In the genomic region with DNA sequence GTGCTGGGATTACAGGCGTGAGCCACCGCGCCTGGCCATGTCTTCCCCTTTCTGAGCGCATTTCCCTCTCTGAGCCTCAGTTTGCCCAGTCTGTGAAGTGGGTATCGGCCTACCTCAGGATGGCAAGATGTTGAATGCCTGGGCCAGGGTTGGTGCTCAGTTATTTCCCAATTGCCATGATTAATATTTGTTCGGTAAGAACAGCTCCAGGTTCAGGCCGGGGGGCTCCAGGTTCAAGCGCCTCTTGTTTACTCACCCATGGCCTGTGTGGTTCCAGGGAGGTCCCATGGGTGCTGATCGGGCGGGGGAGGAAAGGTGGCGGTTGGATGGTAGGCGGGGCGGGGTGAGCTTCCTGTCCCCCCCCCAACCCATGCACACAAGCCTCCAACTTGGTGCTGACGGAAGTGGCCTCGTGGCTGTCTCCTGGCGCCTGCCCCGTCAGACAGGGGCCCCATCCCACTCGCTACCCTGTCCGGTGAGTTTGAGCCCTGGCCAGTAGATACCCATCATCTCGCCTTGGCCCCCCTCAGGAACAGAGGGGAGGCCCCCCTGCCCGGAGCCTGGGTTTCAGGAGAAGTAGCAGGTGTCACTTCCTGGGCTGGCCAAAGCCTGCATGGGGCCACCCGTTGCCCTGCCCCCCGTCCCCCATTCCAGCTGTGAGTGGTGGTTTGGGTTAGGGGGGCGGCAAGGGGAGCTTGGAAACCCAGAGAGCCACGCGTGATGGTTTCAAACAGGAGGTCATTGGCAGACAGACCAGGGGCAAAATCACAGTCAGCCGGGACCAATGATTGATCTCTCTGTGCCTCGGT, we compare ENCODE assay signal across 1 cellular context.
TF ChIP-seq lines count a peak whose summit lies in the region.

A gene with protein sequence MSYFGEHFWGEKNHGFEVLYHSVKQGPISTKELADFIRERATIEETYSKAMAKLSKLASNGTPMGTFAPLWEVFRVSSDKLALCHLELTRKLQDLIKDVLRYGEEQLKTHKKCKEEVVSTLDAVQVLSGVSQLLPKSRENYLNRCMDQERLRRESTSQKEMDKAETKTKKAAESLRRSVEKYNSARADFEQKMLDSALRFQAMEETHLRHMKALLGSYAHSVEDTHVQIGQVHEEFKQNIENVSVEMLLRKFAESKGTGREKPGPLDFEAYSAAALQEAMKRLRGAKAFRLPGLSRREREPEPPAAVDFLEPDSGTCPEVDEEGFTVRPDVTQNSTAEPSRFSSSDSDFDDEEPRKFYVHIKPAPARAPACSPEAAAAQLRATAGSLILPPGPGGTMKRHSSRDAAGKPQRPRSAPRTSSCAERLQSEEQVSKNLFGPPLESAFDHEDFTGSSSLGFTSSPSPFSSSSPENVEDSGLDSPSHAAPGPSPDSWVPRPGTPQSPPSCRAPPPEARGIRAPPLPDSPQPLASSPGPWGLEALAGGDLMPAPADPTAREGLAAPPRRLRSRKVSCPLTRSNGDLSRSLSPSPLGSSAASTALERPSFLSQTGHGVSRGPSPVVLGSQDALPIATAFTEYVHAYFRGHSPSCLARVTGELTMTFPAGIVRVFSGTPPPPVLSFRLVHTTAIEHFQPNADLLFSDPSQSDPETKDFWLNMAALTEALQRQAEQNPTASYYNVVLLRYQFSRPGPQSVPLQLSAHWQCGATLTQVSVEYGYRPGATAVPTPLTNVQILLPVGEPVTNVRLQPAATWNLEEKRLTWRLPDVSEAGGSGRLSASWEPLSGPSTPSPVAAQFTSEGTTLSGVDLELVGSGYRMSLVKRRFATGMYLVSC (plus strand): TSS at position 375 of the 809 bp plus-strand sequence. CDS start 3,688 bp downstream, outside the sequence.

TF ChIP-seq in HepG2, 621 proteins besides CTCF, POLR2A, EP300 and RAD21 (continued from another document and continues in another):
- TF ChIP-seq GTF2F1 (IDR thresholded peaks at IDR 0.05; ENCODE audit: low read length) (no peak), ZNF569 (CRISPR knock-in tag; IDR thresholded peaks at IDR 0.05; ENCODE audit: borderline replicate concordance) (no peak), PPARG (CRISPR knock-in tag; conservative IDR thresholded peaks at IDR 0.05) (no peak), ZNF343 (CRISPR knock-in tag; IDR thresholded peaks at IDR 0.05) (no peak), TMF1 (CRISPR knock-in tag; IDR thresholded peaks at IDR 0.05; ENCODE audit: low read depth) (no peak), ZSCAN22 (CRISPR knock-in tag; IDR thresholded peaks at IDR 0.05) (no peak), ZSCAN20 (CRISPR knock-in tag; IDR thresholded peaks at IDR 0.05; ENCODE audit: borderline replicate concordance) (no peak), ZFYVE20 (CRISPR knock-in tag; IDR thresholded peaks at IDR 0.05; ENCODE audit: borderline replicate concordance, low read depth) (no peak), RXRB (CRISPR knock-in tag; IDR thresholded peaks at IDR 0.05; ENCODE audit: borderline replicate concordance) (no peak), ZNF747 (CRISPR knock-in tag; IDR thresholded peaks at IDR 0.05; ENCODE audit: borderline replicate concordance) (0 out of 2 replicates have a peak, but pooled peaks have one; percentile 58), ELF1 (CRISPR knock-in tag; IDR thresholded peaks at IDR 0.05) (0 out of 2 replicates have a peak, but pooled peaks have one; percentile 29), ZNF382 (CRISPR knock-in tag; IDR thresholded peaks at IDR 0.05; ENCODE audit: borderline replicate concordance) (no peak), NFKBIZ (CRISPR knock-in tag; IDR thresholded peaks at IDR 0.05) (no peak), NKX3-1 (CRISPR knock-in tag; IDR thresholded peaks at IDR 0.05) (no peak), ZMAT3 (CRISPR knock-in tag; conservative IDR thresholded peaks at IDR 0.05) (no peak), MEIS1 (CRISPR knock-in tag; IDR thresholded peaks at IDR 0.05; ENCODE audit: borderline replicate concordance) (no peak)
- TF ChIP-seq, protein P1, sequence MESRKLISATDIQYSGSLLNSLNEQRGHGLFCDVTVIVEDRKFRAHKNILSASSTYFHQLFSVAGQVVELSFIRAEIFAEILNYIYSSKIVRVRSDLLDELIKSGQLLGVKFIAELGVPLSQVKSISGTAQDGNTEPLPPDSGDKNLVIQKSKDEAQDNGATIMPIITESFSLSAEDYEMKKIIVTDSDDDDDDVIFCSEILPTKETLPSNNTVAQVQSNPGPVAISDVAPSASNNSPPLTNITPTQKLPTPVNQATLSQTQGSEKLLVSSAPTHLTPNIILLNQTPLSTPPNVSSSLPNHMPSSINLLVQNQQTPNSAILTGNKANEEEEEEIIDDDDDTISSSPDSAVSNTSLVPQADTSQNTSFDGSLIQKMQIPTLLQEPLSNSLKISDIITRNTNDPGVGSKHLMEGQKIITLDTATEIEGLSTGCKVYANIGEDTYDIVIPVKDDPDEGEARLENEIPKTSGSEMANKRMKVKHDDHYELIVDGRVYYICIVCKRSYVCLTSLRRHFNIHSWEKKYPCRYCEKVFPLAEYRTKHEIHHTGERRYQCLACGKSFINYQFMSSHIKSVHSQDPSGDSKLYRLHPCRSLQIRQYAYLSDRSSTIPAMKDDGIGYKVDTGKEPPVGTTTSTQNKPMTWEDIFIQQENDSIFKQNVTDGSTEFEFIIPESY (CRISPR knock-in tag; IDR thresholded peaks at IDR 0.05), result no peak
- TF ChIP-seq, protein P2, sequence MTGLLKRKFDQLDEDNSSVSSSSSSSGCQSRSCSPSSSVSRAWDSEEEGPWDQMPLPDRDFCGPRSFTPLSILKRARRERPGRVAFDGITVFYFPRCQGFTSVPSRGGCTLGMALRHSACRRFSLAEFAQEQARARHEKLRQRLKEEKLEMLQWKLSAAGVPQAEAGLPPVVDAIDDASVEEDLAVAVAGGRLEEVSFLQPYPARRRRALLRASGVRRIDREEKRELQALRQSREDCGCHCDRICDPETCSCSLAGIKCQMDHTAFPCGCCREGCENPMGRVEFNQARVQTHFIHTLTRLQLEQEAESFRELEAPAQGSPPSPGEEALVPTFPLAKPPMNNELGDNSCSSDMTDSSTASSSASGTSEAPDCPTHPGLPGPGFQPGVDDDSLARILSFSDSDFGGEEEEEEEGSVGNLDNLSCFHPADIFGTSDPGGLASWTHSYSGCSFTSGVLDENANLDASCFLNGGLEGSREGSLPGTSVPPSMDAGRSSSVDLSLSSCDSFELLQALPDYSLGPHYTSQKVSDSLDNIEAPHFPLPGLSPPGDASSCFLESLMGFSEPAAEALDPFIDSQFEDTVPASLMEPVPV (CRISPR knock-in tag; IDR thresholded peaks at IDR 0.05), result no peak
- TF ChIP-seq, protein P3, sequence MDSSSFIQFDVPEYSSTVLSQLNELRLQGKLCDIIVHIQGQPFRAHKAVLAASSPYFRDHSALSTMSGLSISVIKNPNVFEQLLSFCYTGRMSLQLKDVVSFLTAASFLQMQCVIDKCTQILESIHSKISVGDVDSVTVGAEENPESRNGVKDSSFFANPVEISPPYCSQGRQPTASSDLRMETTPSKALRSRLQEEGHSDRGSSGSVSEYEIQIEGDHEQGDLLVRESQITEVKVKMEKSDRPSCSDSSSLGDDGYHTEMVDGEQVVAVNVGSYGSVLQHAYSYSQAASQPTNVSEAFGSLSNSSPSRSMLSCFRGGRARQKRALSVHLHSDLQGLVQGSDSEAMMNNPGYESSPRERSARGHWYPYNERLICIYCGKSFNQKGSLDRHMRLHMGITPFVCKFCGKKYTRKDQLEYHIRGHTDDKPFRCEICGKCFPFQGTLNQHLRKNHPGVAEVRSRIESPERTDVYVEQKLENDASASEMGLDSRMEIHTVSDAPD (CRISPR knock-in tag; IDR thresholded peaks at IDR 0.05), result no peak
- TF ChIP-seq, protein P4, sequence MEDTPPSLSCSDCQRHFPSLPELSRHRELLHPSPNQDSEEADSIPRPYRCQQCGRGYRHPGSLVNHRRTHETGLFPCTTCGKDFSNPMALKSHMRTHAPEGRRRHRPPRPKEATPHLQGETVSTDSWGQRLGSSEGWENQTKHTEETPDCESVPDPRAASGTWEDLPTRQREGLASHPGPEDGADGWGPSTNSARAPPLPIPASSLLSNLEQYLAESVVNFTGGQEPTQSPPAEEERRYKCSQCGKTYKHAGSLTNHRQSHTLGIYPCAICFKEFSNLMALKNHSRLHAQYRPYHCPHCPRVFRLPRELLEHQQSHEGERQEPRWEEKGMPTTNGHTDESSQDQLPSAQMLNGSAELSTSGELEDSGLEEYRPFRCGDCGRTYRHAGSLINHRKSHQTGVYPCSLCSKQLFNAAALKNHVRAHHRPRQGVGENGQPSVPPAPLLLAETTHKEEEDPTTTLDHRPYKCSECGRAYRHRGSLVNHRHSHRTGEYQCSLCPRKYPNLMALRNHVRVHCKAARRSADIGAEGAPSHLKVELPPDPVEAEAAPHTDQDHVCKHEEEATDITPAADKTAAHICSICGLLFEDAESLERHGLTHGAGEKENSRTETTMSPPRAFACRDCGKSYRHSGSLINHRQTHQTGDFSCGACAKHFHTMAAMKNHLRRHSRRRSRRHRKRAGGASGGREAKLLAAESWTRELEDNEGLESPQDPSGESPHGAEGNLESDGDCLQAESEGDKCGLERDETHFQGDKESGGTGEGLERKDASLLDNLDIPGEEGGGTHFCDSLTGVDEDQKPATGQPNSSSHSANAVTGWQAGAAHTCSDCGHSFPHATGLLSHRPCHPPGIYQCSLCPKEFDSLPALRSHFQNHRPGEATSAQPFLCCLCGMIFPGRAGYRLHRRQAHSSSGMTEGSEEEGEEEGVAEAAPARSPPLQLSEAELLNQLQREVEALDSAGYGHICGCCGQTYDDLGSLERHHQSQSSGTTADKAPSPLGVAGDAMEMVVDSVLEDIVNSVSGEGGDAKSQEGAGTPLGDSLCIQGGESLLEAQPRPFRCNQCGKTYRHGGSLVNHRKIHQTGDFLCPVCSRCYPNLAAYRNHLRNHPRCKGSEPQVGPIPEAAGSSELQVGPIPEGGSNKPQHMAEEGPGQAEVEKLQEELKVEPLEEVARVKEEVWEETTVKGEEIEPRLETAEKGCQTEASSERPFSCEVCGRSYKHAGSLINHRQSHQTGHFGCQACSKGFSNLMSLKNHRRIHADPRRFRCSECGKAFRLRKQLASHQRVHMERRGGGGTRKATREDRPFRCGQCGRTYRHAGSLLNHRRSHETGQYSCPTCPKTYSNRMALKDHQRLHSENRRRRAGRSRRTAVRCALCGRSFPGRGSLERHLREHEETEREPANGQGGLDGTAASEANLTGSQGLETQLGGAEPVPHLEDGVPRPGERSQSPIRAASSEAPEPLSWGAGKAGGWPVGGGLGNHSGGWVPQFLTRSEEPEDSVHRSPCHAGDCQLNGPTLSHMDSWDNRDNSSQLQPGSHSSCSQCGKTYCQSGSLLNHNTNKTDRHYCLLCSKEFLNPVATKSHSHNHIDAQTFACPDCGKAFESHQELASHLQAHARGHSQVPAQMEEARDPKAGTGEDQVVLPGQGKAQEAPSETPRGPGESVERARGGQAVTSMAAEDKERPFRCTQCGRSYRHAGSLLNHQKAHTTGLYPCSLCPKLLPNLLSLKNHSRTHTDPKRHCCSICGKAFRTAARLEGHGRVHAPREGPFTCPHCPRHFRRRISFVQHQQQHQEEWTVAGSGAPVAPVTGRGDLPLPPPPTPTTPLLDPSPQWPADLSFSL (CRISPR knock-in tag; IDR thresholded peaks at IDR 0.05), result no peak
- TF ChIP-seq, protein P5, sequence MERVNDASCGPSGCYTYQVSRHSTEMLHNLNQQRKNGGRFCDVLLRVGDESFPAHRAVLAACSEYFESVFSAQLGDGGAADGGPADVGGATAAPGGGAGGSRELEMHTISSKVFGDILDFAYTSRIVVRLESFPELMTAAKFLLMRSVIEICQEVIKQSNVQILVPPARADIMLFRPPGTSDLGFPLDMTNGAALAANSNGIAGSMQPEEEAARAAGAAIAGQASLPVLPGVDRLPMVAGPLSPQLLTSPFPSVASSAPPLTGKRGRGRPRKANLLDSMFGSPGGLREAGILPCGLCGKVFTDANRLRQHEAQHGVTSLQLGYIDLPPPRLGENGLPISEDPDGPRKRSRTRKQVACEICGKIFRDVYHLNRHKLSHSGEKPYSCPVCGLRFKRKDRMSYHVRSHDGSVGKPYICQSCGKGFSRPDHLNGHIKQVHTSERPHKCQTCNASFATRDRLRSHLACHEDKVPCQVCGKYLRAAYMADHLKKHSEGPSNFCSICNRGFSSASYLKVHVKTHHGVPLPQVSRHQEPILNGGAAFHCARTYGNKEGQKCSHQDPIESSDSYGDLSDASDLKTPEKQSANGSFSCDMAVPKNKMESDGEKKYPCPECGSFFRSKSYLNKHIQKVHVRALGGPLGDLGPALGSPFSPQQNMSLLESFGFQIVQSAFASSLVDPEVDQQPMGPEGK (CRISPR knock-in tag; IDR thresholded peaks at IDR 0.05), result peak; percentile 98
- TF ChIP-seq, protein P6, sequence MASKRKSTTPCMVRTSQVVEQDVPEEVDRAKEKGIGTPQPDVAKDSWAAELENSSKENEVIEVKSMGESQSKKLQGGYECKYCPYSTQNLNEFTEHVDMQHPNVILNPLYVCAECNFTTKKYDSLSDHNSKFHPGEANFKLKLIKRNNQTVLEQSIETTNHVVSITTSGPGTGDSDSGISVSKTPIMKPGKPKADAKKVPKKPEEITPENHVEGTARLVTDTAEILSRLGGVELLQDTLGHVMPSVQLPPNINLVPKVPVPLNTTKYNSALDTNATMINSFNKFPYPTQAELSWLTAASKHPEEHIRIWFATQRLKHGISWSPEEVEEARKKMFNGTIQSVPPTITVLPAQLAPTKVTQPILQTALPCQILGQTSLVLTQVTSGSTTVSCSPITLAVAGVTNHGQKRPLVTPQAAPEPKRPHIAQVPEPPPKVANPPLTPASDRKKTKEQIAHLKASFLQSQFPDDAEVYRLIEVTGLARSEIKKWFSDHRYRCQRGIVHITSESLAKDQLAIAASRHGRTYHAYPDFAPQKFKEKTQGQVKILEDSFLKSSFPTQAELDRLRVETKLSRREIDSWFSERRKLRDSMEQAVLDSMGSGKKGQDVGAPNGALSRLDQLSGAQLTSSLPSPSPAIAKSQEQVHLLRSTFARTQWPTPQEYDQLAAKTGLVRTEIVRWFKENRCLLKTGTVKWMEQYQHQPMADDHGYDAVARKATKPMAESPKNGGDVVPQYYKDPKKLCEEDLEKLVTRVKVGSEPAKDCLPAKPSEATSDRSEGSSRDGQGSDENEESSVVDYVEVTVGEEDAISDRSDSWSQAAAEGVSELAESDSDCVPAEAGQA (IDR thresholded peaks at IDR 0.05; ENCODE audit: low read depth), result no peak
- TF ChIP-seq, protein P6 (CRISPR knock-in tag; IDR thresholded peaks at IDR 0.05; ENCODE audit: borderline replicate concordance), result no peak
